Comparison of ENCODE assay signal across 32 cellular contexts in the genomic region with DNA sequence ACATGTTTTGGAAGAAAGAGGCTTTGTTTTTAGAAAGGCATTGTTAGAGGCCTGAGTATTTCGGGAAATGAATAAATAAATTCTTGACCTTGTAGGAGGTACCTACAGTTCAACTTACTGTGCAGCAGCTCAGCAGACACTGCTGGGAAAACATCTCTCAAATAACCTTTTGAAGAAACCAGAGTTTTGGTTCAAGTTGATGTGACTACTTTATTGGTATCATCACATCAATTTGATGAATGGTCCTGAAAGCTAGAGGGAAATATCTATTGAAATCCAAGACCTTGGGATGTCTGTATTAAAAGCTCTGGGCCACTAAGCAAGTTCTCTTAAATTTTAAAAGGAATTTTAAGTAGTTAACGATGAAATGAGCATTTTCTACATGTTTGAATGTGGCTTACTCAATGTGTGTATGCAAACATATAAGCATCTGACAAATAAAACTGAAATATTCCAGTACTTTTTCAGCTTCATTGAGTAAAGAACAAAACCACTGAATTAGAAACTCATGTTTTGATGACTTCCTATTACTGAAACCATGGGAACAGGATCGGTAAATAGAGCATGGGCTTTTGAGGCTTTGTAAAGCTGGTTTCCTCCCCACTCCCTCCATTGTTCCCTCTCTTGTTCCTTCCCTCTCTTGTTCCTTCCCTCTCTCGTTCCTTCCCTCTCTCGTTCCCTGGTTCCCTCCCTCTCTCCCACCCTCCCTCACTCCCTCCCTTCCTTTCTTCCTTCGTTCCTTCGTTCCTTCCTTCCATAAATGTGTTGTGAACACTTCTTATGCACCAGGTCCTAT. TPM values are rescaled to one million over a fixed set of nuclear protein-coding genes. Genes with fewer than 3 reads are reported as not detected.
DNase-seq lines count a peak whose midpoint lies in the region; ATAC-seq lines count a peak whose summit lies in the region.
"Had no signal": no experiment of that assay in that cellular context is flagged by ENCODE, and none has a peak within 500 bp of the region (broad histone marks: within the 10 kb centered on the region; RNA-seq: fewer than 3 reads in every experiment).

No MANE protein-coding gene starts in this region.

- H3K4me3 ChIP-seq in ectodermal cell (ENCODE audit: insufficient read depth, low read depth, low read length): no peak overlapping the region
- H3K4me3 ChIP-seq: cardiac muscle cell, coronary artery, prostate gland, thyroid gland, vagina had no signal

- WGBS in ectodermal cell, 2 experiments: 45 to 65% methylated on average over 7 of the region's 7 CpGs

- H3K9me3 ChIP-seq in ectodermal cell (ENCODE audit: control insufficient read depth, low read length): no peaks in the 10 kb centered on the region
- H3K9me3 ChIP-seq: prostate gland, thyroid gland, vagina had no signal

- H3K9me3 Mint-ChIP-seq in activated T-cell treated with anti-CD3 and anti-CD28 coated beads, Interleukin-2, amount 50 U/mL, for 24 hours: no peaks in the 10 kb centered on the region
- H3K9me3 Mint-ChIP-seq: activated naive CD8-positive, alpha-beta T cell treated with anti-CD3 and anti-CD28 coated beads for 36 hours; CD4-positive, alpha-beta memory T cell; effector memory CD8-positive, alpha-beta T cell had no signal

- ATAC-seq in GM19035 (IDR thresholded peaks at IDR 0.05; ENCODE audit: unreplicated experiment): no peak
- ATAC-seq: activated CD8-positive, alpha-beta T cell treated with anti-CD3 and anti-CD28 coated beads, Interleukin-2, amount 10 ng/mL, durations not matched to agents 7 days and 5 days; effector memory CD8-positive, alpha-beta T cell; foreskin keratinocyte; left lobe of liver had no signal

- H3K27me3 ChIP-seq in ectodermal cell (ENCODE audit: control insufficient read depth, insufficient read depth, low read length, poor library complexity, severe bottlenecking): no peaks in the 10 kb centered on the region
- H3K27me3 ChIP-seq: cardiac muscle cell, foreskin keratinocyte, thyroid gland, vagina had no signal

- no peaks in the 10 kb centered on the region for H3K36me3 ChIP-seq in ectodermal cell (ENCODE audit: control insufficient read depth, insufficient read depth, low read length)
- H3K36me3 ChIP-seq: prostate gland, thyroid gland, vagina had no signal

- peaks cover 7% of the 10 kb centered on the region for H3K4me1 ChIP-seq in ectodermal cell (ENCODE audit: control insufficient read depth, insufficient read depth, low read length)
- H3K4me1 ChIP-seq: foreskin keratinocyte, prostate gland had no signal

- H3K27ac ChIP-seq in ectodermal cell (ENCODE audit: insufficient read depth, low read depth, low read length, poor library complexity, severe bottlenecking): peak overlapping the region; percentile 40
- H3K27ac ChIP-seq: coronary artery, foreskin keratinocyte, HL-60, prostate gland, vagina had no signal

- no peaks in the 10 kb centered on the region for H3K27me3 Mint-ChIP-seq in activated T-cell treated with anti-CD3 and anti-CD28 coated beads, Interleukin-2, amount 50 U/mL, for 24 hours
- H3K27me3 Mint-ChIP-seq: activated naive CD8-positive, alpha-beta T cell treated with anti-CD3 and anti-CD28 coated beads for 36 hours had no signal

- H3K27ac Mint-ChIP-seq in activated T-cell treated with anti-CD3 and anti-CD28 coated beads, Interleukin-2, amount 50 U/mL, for 24 hours: no peak overlapping the region
- H3K27ac Mint-ChIP-seq: activated CD8-positive, alpha-beta T cell treated with anti-CD3 and anti-CD28 coated beads, Interleukin-2, amount 10 ng/mL, durations not matched to agents 7 days and 5 days; activated naive CD8-positive, alpha-beta T cell treated with anti-CD3 and anti-CD28 coated beads for 36 hours; effector memory CD8-positive, alpha-beta T cell had no signal

- peak; percentile 56 for DNase-seq in NCI-H748 (lab: John Stamatoyannopoulos, UW; ENCODE audit: unreplicated experiment)
- DNase-seq in NCI-H748 treated with DMSO at 0.1 percent for 48 hours (lab: John Stamatoyannopoulos, UW): no peak
- peak; percentile 33 for DNase-seq in iPS DF 19.7 (ENCODE audit: low read depth, low spot score)
- DNase-seq in renal cortical epithelial cell (ENCODE audit: low read depth): peak; percentile 18
- DNase-seq in nucleus accumbens (lab: John Stamatoyannopoulos, UW): no peak
- DNase-seq in activated T-cell treated with anti-CD3 and anti-CD28 coated beads, Interleukin-2, amount 50 U/mL, for 24 hours: no peak
- DNase-seq: activated CD4-positive, alpha-beta T cell treated with anti-CD3 and anti-CD28 coated beads for 4 hours; activated CD8-positive, alpha-beta T cell treated with anti-CD3 and anti-CD28 coated beads, Interleukin-2, amount 10 ng/mL, durations not matched to agents 7 days and 5 days; activated effector memory CD4-positive, alpha-beta T cell treated with anti-CD3 and anti-CD28 coated beads, Interleukin-2, amount 50 U/mL, for 16 hours; activated naive CD8-positive, alpha-beta T cell treated with anti-CD3 and anti-CD28 coated beads for 36 hours; activated T-cell treated with anti-CD3 and anti-CD28 coated beads for 4 hours; AML-193; aorta; CD4-positive, alpha-beta memory T cell; effector memory CD8-positive, alpha-beta T cell; foreskin keratinocyte; NCI-H1417; NCI-H2029 treated with DMSO at 0.1 percent for 48 hours; NCI-H226; NCI-H69; SIG-M5; stimulated activated CD4-positive, alpha-beta T cell treated with anti-CD3 and anti-CD28 coated beads, Interleukin-4, amount 100 ng/mL, for 1 hour; thyroid gland had no signal

- H3K36me3 Mint-ChIP-seq in activated T-cell treated with anti-CD3 and anti-CD28 coated beads, Interleukin-2, amount 50 U/mL, for 24 hours (ENCODE audit: low read depth): no peaks in the 10 kb centered on the region
- H3K36me3 Mint-ChIP-seq: activated naive CD8-positive, alpha-beta T cell treated with anti-CD3 and anti-CD28 coated beads for 36 hours; CD4-positive, alpha-beta memory T cell had no signal

- peaks cover 1% of the 10 kb centered on the region for H3K4me1 Mint-ChIP-seq in activated T-cell treated with anti-CD3 and anti-CD28 coated beads, Interleukin-2, amount 50 U/mL, for 24 hours (ENCODE audit: low read depth)
- H3K4me1 Mint-ChIP-seq: activated naive CD8-positive, alpha-beta T cell treated with anti-CD3 and anti-CD28 coated beads for 36 hours had no signal

- no peak overlapping the region for H3K4me3 Mint-ChIP-seq in activated T-cell treated with anti-CD3 and anti-CD28 coated beads, Interleukin-2, amount 50 U/mL, for 24 hours
- H3K4me3 Mint-ChIP-seq: activated CD8-positive, alpha-beta T cell treated with anti-CD3 and anti-CD28 coated beads, Interleukin-2, amount 10 ng/mL, durations not matched to agents 7 days and 5 days; activated naive CD8-positive, alpha-beta T cell treated with anti-CD3 and anti-CD28 coated beads for 36 hours; CD4-positive, alpha-beta memory T cell; effector memory CD8-positive, alpha-beta T cell had no signal

RNA-seq across cellular contexts. Expression of a gene that starts 36.7 kb away (rescaled TPM):
- polyA plus RNA-seq in ectodermal cell (2013, experiment 1 of 4): 0.91 TPM
- 1.5 TPM for polyA plus RNA-seq in ectodermal cell (2013, experiment 2 of 4)
- 0.69 TPM for polyA plus RNA-seq in ectodermal cell (2013, experiment 3 of 4)
- 1.2 TPM for polyA plus RNA-seq in ectodermal cell (2013, experiment 4 of 4)
- total RNA-seq in renal cortical epithelial cell: 0.10 TPM in 1 of 2 replicates, not detected in the other
- total RNA-seq: activated CD8-positive, alpha-beta T cell treated with anti-CD3 and anti-CD28 coated beads, Interleukin-2, amount 10 ng/mL, durations not matched to agents 7 days and 5 days; activated naive CD8-positive, alpha-beta T cell treated with anti-CD3 and anti-CD28 coated beads for 36 hours; CD4-positive, alpha-beta memory T cell; T-helper 2 cell treated with Interferon-gamma antibody and Interleukin-4, amounts not matched to agents 100 ng/mL and 5 ng/mL, for 36 hours had no signal
- polyA plus RNA-seq: aorta; CD4-positive, alpha-beta memory T cell had no signal

Comparison
In these comparisons a context has a peak if more than half of its experiments do, and no peak if none do; other contexts are left out.
1. DNase-seq: peak in NCI-H748 (single experiment), iPS DF 19.7 (single experiment) and renal cortical epithelial cell (single experiment); none in NCI-H748 treated with DMSO at 0.1 percent for 48 hours (single experiment), nucleus accumbens (0 of 56) and activated T-cell treated with anti-CD3 and anti-CD28 coated beads, Interleukin-2, amount 50 U/mL, for 24 hours (single experiment).